In the genomic region with DNA sequence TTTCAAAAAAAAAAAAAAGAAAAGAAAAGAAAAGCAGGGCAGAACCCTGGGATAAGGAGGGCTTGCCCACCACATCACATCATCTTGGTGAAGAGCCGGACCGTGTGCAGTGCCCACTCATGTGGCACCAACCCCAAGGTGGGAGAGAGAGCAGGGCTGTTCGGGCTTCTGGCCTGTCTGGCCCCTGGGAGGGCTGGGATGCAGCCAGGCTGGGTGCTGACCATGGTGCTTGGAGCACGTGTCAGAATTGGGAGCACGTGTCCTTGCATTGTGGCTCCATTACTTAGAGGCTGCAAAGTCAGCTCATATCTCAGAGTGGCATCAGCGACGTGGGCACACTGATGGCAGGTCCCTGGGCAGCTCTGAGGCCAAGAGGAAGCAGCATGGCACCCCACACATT, we compare ENCODE assay signal across 1 cellular context.
A peak's percentile ranks its signal among the peaks of the same experiment; 100 is the strongest.
TF ChIP-seq lines count a peak whose summit lies in the region.

No MANE protein-coding gene starts in this region.

TF ChIP-seq in HCT116, 20 proteins besides CTCF, POLR2A, EP300 and RAD21:
- TF ChIP-seq, protein P1, sequence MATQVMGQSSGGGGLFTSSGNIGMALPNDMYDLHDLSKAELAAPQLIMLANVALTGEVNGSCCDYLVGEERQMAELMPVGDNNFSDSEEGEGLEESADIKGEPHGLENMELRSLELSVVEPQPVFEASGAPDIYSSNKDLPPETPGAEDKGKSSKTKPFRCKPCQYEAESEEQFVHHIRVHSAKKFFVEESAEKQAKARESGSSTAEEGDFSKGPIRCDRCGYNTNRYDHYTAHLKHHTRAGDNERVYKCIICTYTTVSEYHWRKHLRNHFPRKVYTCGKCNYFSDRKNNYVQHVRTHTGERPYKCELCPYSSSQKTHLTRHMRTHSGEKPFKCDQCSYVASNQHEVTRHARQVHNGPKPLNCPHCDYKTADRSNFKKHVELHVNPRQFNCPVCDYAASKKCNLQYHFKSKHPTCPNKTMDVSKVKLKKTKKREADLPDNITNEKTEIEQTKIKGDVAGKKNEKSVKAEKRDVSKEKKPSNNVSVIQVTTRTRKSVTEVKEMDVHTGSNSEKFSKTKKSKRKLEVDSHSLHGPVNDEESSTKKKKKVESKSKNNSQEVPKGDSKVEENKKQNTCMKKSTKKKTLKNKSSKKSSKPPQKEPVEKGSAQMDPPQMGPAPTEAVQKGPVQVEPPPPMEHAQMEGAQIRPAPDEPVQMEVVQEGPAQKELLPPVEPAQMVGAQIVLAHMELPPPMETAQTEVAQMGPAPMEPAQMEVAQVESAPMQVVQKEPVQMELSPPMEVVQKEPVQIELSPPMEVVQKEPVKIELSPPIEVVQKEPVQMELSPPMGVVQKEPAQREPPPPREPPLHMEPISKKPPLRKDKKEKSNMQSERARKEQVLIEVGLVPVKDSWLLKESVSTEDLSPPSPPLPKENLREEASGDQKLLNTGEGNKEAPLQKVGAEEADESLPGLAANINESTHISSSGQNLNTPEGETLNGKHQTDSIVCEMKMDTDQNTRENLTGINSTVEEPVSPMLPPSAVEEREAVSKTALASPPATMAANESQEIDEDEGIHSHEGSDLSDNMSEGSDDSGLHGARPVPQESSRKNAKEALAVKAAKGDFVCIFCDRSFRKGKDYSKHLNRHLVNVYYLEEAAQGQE (IDR thresholded peaks at IDR 0.05; ENCODE audit: low read depth): peak; percentile 39; the same call in 1 of the 2 replicates
- no peak for TF ChIP-seq EZH2 (IDR thresholded peaks at IDR 0.05)
